In genomic region chr5:167982-168660, GRCh38 we compare ENCODE assay signal across 13 cellular contexts. TPM values are rescaled to one million over a fixed set of nuclear protein-coding genes. Genes with fewer than 3 reads are reported as not detected.
A peak's percentile ranks its signal among the peaks of the same experiment; 100 is the strongest.
DNase-seq lines count a peak whose midpoint lies in the region; ATAC-seq and TF ChIP-seq lines count a peak whose summit lies in the region.
"Had no signal": no experiment of that assay in that cellular context is flagged by ENCODE, and none has a peak within 500 bp of the region (broad histone marks: within the 10 kb centered on the region; RNA-seq: fewer than 3 reads in every experiment).

No MANE protein-coding gene starts in this region.

- TF ChIP-seq CTCF in RWPE2 (IDR thresholded peaks at IDR 0.05; ENCODE audit: poor library complexity, severe bottlenecking) = no peak
- no peak for TF ChIP-seq CTCF in fibroblast of pulmonary artery (IDR thresholded peaks at IDR 0.05; ENCODE audit: low read length, missing control alignments)
- TF ChIP-seq CTCF in smooth muscle cell (IDR thresholded peaks at IDR 0.05; ENCODE audit: borderline replicate concordance, insufficient read depth, poor library complexity, severe bottlenecking) = no peak

- H3K36me3 ChIP-seq in RWPE2 (ENCODE audit: low read depth) (no peaks in the 10 kb centered on the region), smooth muscle cell (ENCODE audit: low read depth) (no peaks in the 10 kb centered on the region)
- H3K36me3 ChIP-seq: suprapubic skin had no signal

- H3K4me3 ChIP-seq in RWPE2 (ENCODE audit: severe bottlenecking) (no peak overlapping the region), fibroblast of pulmonary artery (replicated peaks; ENCODE audit: low read depth, low read length) (no peak overlapping the region), smooth muscle cell (no peak overlapping the region)
- H3K4me3 ChIP-seq: suprapubic skin had no signal

- ATAC-seq in RWPE2 (ENCODE audit: low read depth) = peak; percentile 50
- ATAC-seq in GM19467 (IDR thresholded peaks at IDR 0.05; ENCODE audit: unreplicated experiment) = no peak

- 81% methylated on average over 18 of the region's 18 CpGs for WGBS in smooth muscle cell (ENCODE audit: low lambda C conversion rate)

- H3K9me3 ChIP-seq in RWPE2 (ENCODE audit: severe bottlenecking) (no peaks in the 10 kb centered on the region), smooth muscle cell (replicated peaks; ENCODE audit: low read depth) (no peaks in the 10 kb centered on the region)
- H3K9me3 ChIP-seq: suprapubic skin had no signal

- H3K4me1 ChIP-seq in RWPE2 (ENCODE audit: insufficient read depth, poor library complexity, severe bottlenecking) (peaks cover 2% of the 10 kb centered on the region), smooth muscle cell (ENCODE audit: low read depth) (no peaks in the 10 kb centered on the region)
- H3K4me1 ChIP-seq: suprapubic skin had no signal

- no peaks in the 10 kb centered on the region for H3F3A ChIP-seq in smooth muscle cell (ENCODE audit: low read depth)

- H4K20me1 ChIP-seq in smooth muscle cell (ENCODE audit: low read depth) = no peaks in the 10 kb centered on the region

- DNase-seq in NCI-H2171 treated with DMSO at 0.1 percent for 48 hours (lab: John Stamatoyannopoulos, UW) (peak; percentile 79), NCI-H2171 (lab: John Stamatoyannopoulos, UW) (no peak), RWPE2 (ENCODE audit: low spot score) (peak; percentile 56), fibroblast of pulmonary artery (ENCODE audit: low read depth) (peak; percentile 95), smooth muscle cell (lab: John Stamatoyannopoulos, UW; ENCODE audit: unreplicated experiment) (no peak), NK-92 (lab: John Stamatoyannopoulos, UW; ENCODE audit: unreplicated experiment) (no peak), HuH-7.5 (ENCODE audit: low spot score) (no peak)
- DNase-seq: effector CD4-positive, alpha-beta T cell; NCI-H2107 had no signal

- H3K4me2 ChIP-seq in smooth muscle cell = peak overlapping the region; percentile 50

- no peak overlapping the region for H2AFZ ChIP-seq in smooth muscle cell (ENCODE audit: low read depth)

- H3K79me2 ChIP-seq in smooth muscle cell (ENCODE audit: low read depth) = no peaks in the 10 kb centered on the region

- H3K27ac ChIP-seq in RWPE2 (ENCODE audit: poor library complexity, severe bottlenecking) = peak overlapping the region; percentile 21
- H3K27ac ChIP-seq in smooth muscle cell (ENCODE audit: low read depth) = peak overlapping the region; percentile 92
- H3K27ac ChIP-seq: 22Rv1, suprapubic skin had no signal

- H3K9ac ChIP-seq in smooth muscle cell (ENCODE audit: low read depth) = peak overlapping the region; percentile 77

- H3K27me3 ChIP-seq in RWPE2 (ENCODE audit: insufficient read depth, poor library complexity, severe bottlenecking) (peaks cover 5% of the 10 kb centered on the region), smooth muscle cell (ENCODE audit: low read depth) (no peaks in the 10 kb centered on the region)

RNA-seq across cellular contexts. Expression of gene LRRC14B, which starts 23.2 kb away (rescaled TPM):
- total RNA-seq in smooth muscle cell = 0.22 TPM in 1 of 2 replicates, not detected in the other
- 0.11 TPM in 1 of 2 replicates, not detected in the other for polyA plus RNA-seq in smooth muscle cell
- total RNA-seq: suprapubic skin had no signal
- polyA plus RNA-seq: liver had no signal

RNA-seq across cellular contexts. Expression of gene CCDC127, which starts 49.8 kb away (rescaled TPM):
- 2.8 and 3.2 TPM in 2 replicates for total RNA-seq in smooth muscle cell
- polyA plus RNA-seq in smooth muscle cell = 8.6 and 9.0 TPM in 2 replicates

RNA-seq across cellular contexts. Expression of gene SDHA, which starts 50.0 kb away (rescaled TPM):
- total RNA-seq in smooth muscle cell = 59.7 and 68.7 TPM in 2 replicates
- 120 and 130 TPM in 2 replicates for polyA plus RNA-seq in smooth muscle cell

Comparison
In these comparisons a context has a peak if more than half of its experiments do, and no peak if none do; other contexts are left out.
1. DNase-seq: peak in NCI-H2171 treated with DMSO at 0.1 percent for 48 hours (single experiment), RWPE2 (single experiment) and fibroblast of pulmonary artery (single experiment); none in NCI-H2171 (single experiment), smooth muscle cell (single experiment), NK-92 (single experiment) and HuH-7.5 (single experiment).